ENCODE assay signal across 12 cellular contexts in genomic region chr14:21044106-21044618, GRCh38. TPM values are rescaled to one million over a fixed set of nuclear protein-coding genes. Genes with fewer than 3 reads are reported as not detected.
DNase-seq lines count a peak whose midpoint lies in the region; ATAC-seq, FAIRE-seq and TF ChIP-seq lines count a peak whose summit lies in the region.
"Had no signal": no experiment of that assay in that cellular context is flagged by ENCODE, and none has a peak within 500 bp of the region (broad histone marks: within the 10 kb centered on the region; RNA-seq: fewer than 3 reads in every experiment).

No MANE protein-coding gene starts in this region.

- ATAC-seq in K562: peak; percentile 47
- ATAC-seq in mucosa of descending colon: peak; percentile 72
- no peak for ATAC-seq in HG02938 (IDR thresholded peaks at IDR 0.05; ENCODE audit: unreplicated experiment)

- WGBS in K562 (ENCODE audit: insufficient coverage, low coverage, missing lambda C conversion rate): 4% methylated on average over 4 of the region's 5 CpGs

- in situ Hi-C loops in K562 (cut with MboI): no loop called here

- intact Hi-C loops in K562 (cut with micrococcal nuclease) (loop anchor here (5.0 kb wide), 1 partner anchor 187 kb away; no protein-coding TSS in a partner anchor), mucosa of descending colon (cut with DNase I, micrococcal nuclease) (no loop called here)

- CTCF ChIA-PET in K562 (lab: Yijun Ruan, JAX; ENCODE audit: low intra/inter-chr PET ratio): interaction anchor here (0.9 kb wide), 1 partner anchor 29 kb away, joined by 3 read pairs; no protein-coding TSS in a partner anchor

- DNase-seq in CMK (ENCODE audit: low read depth) (peak; percentile 67), NB4 (ENCODE audit: low read depth) (peak; percentile 80), K562 (ENCODE audit: extremely low read depth in 1 of 4, low spot score in 3 of 4) (peak in 2 of 4 experiments; percentile 47 to 57), mucosa of descending colon (peak in 2 of 3 donors; percentile 50 to 51), NCI-H226 (no peak), NCI-H446 (lab: John Stamatoyannopoulos, UW) (no peak), medulla oblongata (ENCODE audit: extremely low spot score) (no peak)
- DNase-seq: activated CD4-positive, alpha-beta memory T cell treated with anti-CD3 and anti-CD28 coated beads, Interleukin-2, amount 10 ng/mL, durations not matched to agents 7 days and 5 days; COR-L47 had no signal

- no peaks in the 10 kb centered on the region for H3K9me1 ChIP-seq in K562 (ENCODE audit: control insufficient read depth, insufficient read depth, low read length)

- no peak for TF ChIP-seq CTCF in NB4 (IDR thresholded peaks at IDR 0.05; ENCODE audit: low read depth, low read length)
- no peak for TF ChIP-seq CTCF in K562 (IDR thresholded peaks at IDR 0.05 in 2 of 3, conservative IDR thresholded peaks at IDR 0.05 in 1 of 3; ENCODE audit: insufficient read depth in 2 of 3, low read depth in 1 of 3, low read length in 3 of 3)
- no peak for TF ChIP-seq CTCF in mucosa of descending colon (IDR thresholded peaks at IDR 0.05)

- H4K20me1 ChIP-seq in K562 (replicated peaks; ENCODE audit: control insufficient read depth, insufficient read depth, low read length): no peaks in the 10 kb centered on the region

- FAIRE-seq in K562 (lab: Jason Lieb, UNC): peak; percentile 55

- H3K4me3 ChIP-seq in NB4 (ENCODE audit: low read depth, low read length): no peak overlapping the region
- no peak overlapping the region for H3K4me3 ChIP-seq in K562
- H3K4me3 ChIP-seq in mucosa of descending colon: no peak overlapping the region

- BruUV-seq in K562 (replicated peaks; lab: Mats Ljungman, UMichigan): no TSS peak

- H3K36me3 ChIP-seq in K562 (ENCODE audit: control insufficient read depth, insufficient read depth, low read length): no peaks in the 10 kb centered on the region
- H3K36me3 ChIP-seq in mucosa of descending colon (ENCODE audit: low read depth): no peaks in the 10 kb centered on the region

- TF ChIP-seq POLR2A in NB4 (IDR thresholded peaks at IDR 0.05; ENCODE audit: extremely low read depth, insufficient read length) (no peak), K562 (conservative IDR thresholded peaks at IDR 0.05) (no peak)

- H3K9ac ChIP-seq in K562 (ENCODE audit: insufficient read depth in 1 of 2, low read depth in 2 of 2, low read length in 2 of 2): peak overlapping the region; percentile 22 to 31; a peak in 1 of 4 replicates

- TF ChIP-seq EP300 in K562 (IDR thresholded peaks at IDR 0.05; ENCODE audit: low read length): peak; percentile 52

- H2AFZ ChIP-seq in K562 (ENCODE audit: low read depth, low read length): peak overlapping the region; percentile 86

- peak overlapping the region; percentile 38; the same call in 1 of the 3 replicates for H3K27ac ChIP-seq in K562 (ENCODE audit: extremely low read depth, low read depth, low read length)

- peak overlapping the region; percentile 53 for H3K4me2 ChIP-seq in K562 (ENCODE audit: insufficient read depth, low read length)

- H3K4me1 ChIP-seq in K562 (replicated peaks in 1 of 2; ENCODE audit: control insufficient read depth in 2 of 2, insufficient read depth in 2 of 2, low read length in 2 of 2) (peaks cover 5 to 18% of the 10 kb centered on the region in 2 experiments; a peak in 4 of 5 replicates), mucosa of descending colon (ENCODE audit: low read depth) (peaks cover 23% of the 10 kb centered on the region)

- no peak for TF ChIP-seq RAD21 in K562 (CRISPR knock-in tag; conservative IDR thresholded peaks at IDR 0.05 in 1 of 2, IDR thresholded peaks at IDR 0.05 in 1 of 2)

- no peaks in the 10 kb centered on the region for H3K79me2 ChIP-seq in K562 (ENCODE audit: control insufficient read depth, insufficient read depth, low read length)

- H3K9me3 ChIP-seq in K562 (replicated peaks; ENCODE audit: control insufficient read depth, insufficient read depth, low read depth, low read length) (no peaks in the 10 kb centered on the region), mucosa of descending colon (no peaks in the 10 kb centered on the region)

- POLR2A ChIA-PET in K562 (lab: Yijun Ruan, JAX): interaction anchor here (0.9 kb wide), 1 partner anchor 16 kb away, joined by 3 read pairs; no protein-coding TSS in a partner anchor

- no peaks in the 10 kb centered on the region for H3K27me3 ChIP-seq in K562 (ENCODE audit: control insufficient read depth in 2 of 2, insufficient read depth in 2 of 2, low read length in 2 of 2)

RNA-seq across cellular contexts. Expression of gene RNASE7, which starts 2.0 kb away (rescaled TPM):
- total RNA-seq in K562 (2011; cell fraction: chromatin; rRNA removed; ENCODE audit: low replicate concordance): not detected in 2 replicates
- not detected in 2 replicates for total RNA-seq in K562 (2011; cell fraction: nucleolus; rRNA removed)
- total RNA-seq in K562 (2011; cell fraction: nucleoplasm; rRNA removed): not detected in 2 replicates
- total RNA-seq in K562 (2014; rRNA removed): not detected in 2 replicates
- not detected in 2 replicates for total RNA-seq in K562 (2014; rRNA removed; fragmentation: Illumina TruSeq; extraction: Trizol)
- total RNA-seq in K562 (2015; rRNA removed; fragmentation: Illumina TruSeq; extraction: Trizol): not detected in 2 replicates
- total RNA-seq in K562 (2021): not detected in 2 replicates
- polyA plus RNA-seq in K562 (2011; rRNA removed): not detected in 2 replicates
- not detected in 2 replicates for polyA plus RNA-seq in K562 (2011; cell fraction: cytosol; rRNA removed)
- polyA plus RNA-seq in K562 (2011; cell fraction: nucleus; rRNA removed): not detected in 2 replicates
- polyA plus RNA-seq in K562 (2012): not detected in 2 replicates
- polyA plus RNA-seq in K562 (2014; fragmentation: Illumina TruSeq; extraction: Trizol): not detected in 2 replicates
- not detected for polyA plus RNA-seq in K562 (2014; fragmentation: Nextera tagmentation; extraction: Ambion mirVana)
- not detected in 2 replicates for polyA plus RNA-seq in K562 (2014; rRNA removed)
- polyA minus RNA-seq in K562 (2011; rRNA and poly(A)+ RNA removed): not detected in 2 replicates
- polyA minus RNA-seq in K562 (2011; cell fraction: cytosol; rRNA and poly(A)+ RNA removed): not detected in 2 replicates
- not detected in 2 replicates for polyA minus RNA-seq in K562 (2011; cell fraction: nucleus; rRNA and poly(A)+ RNA removed)
- under 1 TPM in 2 of 3 donors, not detected in 1; 0.19 to 0.32 TPM for total RNA-seq in mucosa of descending colon
- total RNA-seq: activated CD4-positive, alpha-beta memory T cell treated with anti-CD3 and anti-CD28 coated beads, Interleukin-2, amount 10 ng/mL, durations not matched to agents 7 days and 5 days; SK-MEL-5 had no signal

RNA-seq across cellular contexts. Expression of gene RNASE13, which starts 9.6 kb away (rescaled TPM):
- not detected in 2 replicates for total RNA-seq in K562 (2011; cell fraction: chromatin; rRNA removed; ENCODE audit: low replicate concordance)
- total RNA-seq in K562 (2011; cell fraction: nucleolus; rRNA removed): not detected in 2 replicates
- total RNA-seq in K562 (2011; cell fraction: nucleoplasm; rRNA removed): not detected in 2 replicates
- total RNA-seq in K562 (2014; rRNA removed) (not detected in 2 replicates), K562 (2014; rRNA removed; fragmentation: Illumina TruSeq; extraction: Trizol) (not detected in 2 replicates), K562 (2015; rRNA removed; fragmentation: Illumina TruSeq; extraction: Trizol) (not detected in 2 replicates), K562 (2021) (not detected in 2 replicates), mucosa of descending colon (not detected)
- polyA plus RNA-seq in K562 (2011; rRNA removed) (not detected in 2 replicates), K562 (2014; fragmentation: Illumina TruSeq; extraction: Trizol) (not detected in 2 replicates), K562 (2014; fragmentation: Nextera tagmentation; extraction: Ambion mirVana) (not detected), K562 (2014; rRNA removed) (not detected in 2 replicates)
- not detected in 2 replicates for polyA plus RNA-seq in K562 (2011; cell fraction: cytosol; rRNA removed)
- not detected in 2 replicates for polyA plus RNA-seq in K562 (2011; cell fraction: nucleus; rRNA removed)
- not detected in 2 replicates for polyA plus RNA-seq in K562 (2012)
- polyA minus RNA-seq in K562 (2011; rRNA and poly(A)+ RNA removed): not detected in 2 replicates
- not detected in 2 replicates for polyA minus RNA-seq in K562 (2011; cell fraction: cytosol; rRNA and poly(A)+ RNA removed)
- not detected in 2 replicates for polyA minus RNA-seq in K562 (2011; cell fraction: nucleus; rRNA and poly(A)+ RNA removed)
- total RNA-seq: activated CD4-positive, alpha-beta memory T cell treated with anti-CD3 and anti-CD28 coated beads, Interleukin-2, amount 10 ng/mL, durations not matched to agents 7 days and 5 days; SK-MEL-5 had no signal
- polyA plus RNA-seq: adipose tissue had no signal

RNA-seq across cellular contexts. Expression of gene RNASE8, which starts 13.5 kb away (rescaled TPM):
- not detected in 2 replicates for total RNA-seq in K562 (2011; cell fraction: chromatin; rRNA removed; ENCODE audit: low replicate concordance)
- not detected in 2 replicates for total RNA-seq in K562 (2011; cell fraction: nucleolus; rRNA removed)
- total RNA-seq in K562 (2011; cell fraction: nucleoplasm; rRNA removed): not detected in 2 replicates
- not detected in 2 replicates for total RNA-seq in K562 (2014; rRNA removed)
- total RNA-seq in K562 (2014; rRNA removed; fragmentation: Illumina TruSeq; extraction: Trizol): not detected in 2 replicates
- total RNA-seq in K562 (2015; rRNA removed; fragmentation: Illumina TruSeq; extraction: Trizol): not detected in 2 replicates
- not detected in 2 replicates for total RNA-seq in K562 (2021)
- not detected in 2 replicates for polyA plus RNA-seq in K562 (2011; rRNA removed)
- not detected in 2 replicates for polyA plus RNA-seq in K562 (2011; cell fraction: cytosol; rRNA removed)
- polyA plus RNA-seq in K562 (2011; cell fraction: nucleus; rRNA removed): not detected in 2 replicates
- polyA plus RNA-seq in K562 (2012): not detected in 2 replicates
- not detected in 2 replicates for polyA plus RNA-seq in K562 (2014; fragmentation: Illumina TruSeq; extraction: Trizol)
- not detected for polyA plus RNA-seq in K562 (2014; fragmentation: Nextera tagmentation; extraction: Ambion mirVana)
- not detected in 2 replicates for polyA plus RNA-seq in K562 (2014; rRNA removed)
- not detected in 2 replicates for polyA minus RNA-seq in K562 (2011; rRNA and poly(A)+ RNA removed)
- polyA minus RNA-seq in K562 (2011; cell fraction: cytosol; rRNA and poly(A)+ RNA removed): not detected in 2 replicates
- not detected in 2 replicates for polyA minus RNA-seq in K562 (2011; cell fraction: nucleus; rRNA and poly(A)+ RNA removed)
- total RNA-seq in mucosa of descending colon: not detected
- total RNA-seq: activated CD4-positive, alpha-beta memory T cell treated with anti-CD3 and anti-CD28 coated beads, Interleukin-2, amount 10 ng/mL, durations not matched to agents 7 days and 5 days; SK-MEL-5 had no signal
- polyA plus RNA-seq: adipose tissue had no signal

RNA-seq across cellular contexts. Expression of gene TPPP2, which starts 14.1 kb away (rescaled TPM):
- total RNA-seq in K562 (2011; cell fraction: chromatin; rRNA removed; ENCODE audit: low replicate concordance): 0.19 TPM in 1 of 2 replicates, not detected in the other
- not detected in 2 replicates for total RNA-seq in K562 (2011; cell fraction: nucleolus; rRNA removed)
- total RNA-seq in K562 (2011; cell fraction: nucleoplasm; rRNA removed): not detected in 2 replicates
- total RNA-seq in K562 (2014; rRNA removed) (0.18 and 0.24 TPM in 2 replicates), K562 (2014; rRNA removed; fragmentation: Illumina TruSeq; extraction: Trizol) (not detected in 2 replicates), K562 (2015; rRNA removed; fragmentation: Illumina TruSeq; extraction: Trizol) (not detected in 2 replicates), K562 (2021) (not detected in 2 replicates), mucosa of descending colon (1 to 10 TPM in 1 of 3 donors, under 1 TPM in 1, not detected in 1; 0.58 to 2.3 TPM)
- polyA plus RNA-seq in K562 (2011; rRNA removed) (not detected in 2 replicates), K562 (2014; fragmentation: Illumina TruSeq; extraction: Trizol) (not detected in 2 replicates), K562 (2014; fragmentation: Nextera tagmentation; extraction: Ambion mirVana) (not detected), K562 (2014; rRNA removed) (not detected in 2 replicates)
- not detected in 2 replicates for polyA plus RNA-seq in K562 (2011; cell fraction: cytosol; rRNA removed)
- polyA plus RNA-seq in K562 (2011; cell fraction: nucleus; rRNA removed): 0.33 TPM in 1 of 2 replicates, not detected in the other
- polyA plus RNA-seq in K562 (2012): not detected in 2 replicates
- polyA minus RNA-seq in K562 (2011; rRNA and poly(A)+ RNA removed): not detected in 2 replicates
- not detected in 2 replicates for polyA minus RNA-seq in K562 (2011; cell fraction: cytosol; rRNA and poly(A)+ RNA removed)
- not detected in 2 replicates for polyA minus RNA-seq in K562 (2011; cell fraction: nucleus; rRNA and poly(A)+ RNA removed)
- total RNA-seq: activated CD4-positive, alpha-beta memory T cell treated with anti-CD3 and anti-CD28 coated beads, Interleukin-2, amount 10 ng/mL, durations not matched to agents 7 days and 5 days; SK-MEL-5 had no signal
- polyA plus RNA-seq: adipose tissue had no signal

RNA-seq across cellular contexts. Expression of gene NDRG2, which starts 19.3 kb away (rescaled TPM):
- total RNA-seq in K562 (2011; cell fraction: chromatin; rRNA removed; ENCODE audit: low replicate concordance): 236 and 348 TPM in 2 replicates
- 137 and 162 TPM in 2 replicates for total RNA-seq in K562 (2011; cell fraction: nucleolus; rRNA removed)
- 212 and 255 TPM in 2 replicates for total RNA-seq in K562 (2011; cell fraction: nucleoplasm; rRNA removed)
- total RNA-seq in K562 (2014; rRNA removed): 44.5 and 62.1 TPM in 2 replicates
- 24.9 and 28.2 TPM in 2 replicates for total RNA-seq in K562 (2014; rRNA removed; fragmentation: Illumina TruSeq; extraction: Trizol)
- 27.5 and 28.5 TPM in 2 replicates for total RNA-seq in K562 (2015; rRNA removed; fragmentation: Illumina TruSeq; extraction: Trizol)
- 37.4 and 41.0 TPM in 2 replicates for total RNA-seq in K562 (2021)
- 66.3 and 105 TPM in 2 replicates for polyA plus RNA-seq in K562 (2011; rRNA removed)
- 81.1 and 138 TPM in 2 replicates for polyA plus RNA-seq in K562 (2011; cell fraction: cytosol; rRNA removed)
- 200 and 241 TPM in 2 replicates for polyA plus RNA-seq in K562 (2011; cell fraction: nucleus; rRNA removed)
- 41.0 and 60.2 TPM in 2 replicates for polyA plus RNA-seq in K562 (2012)
- polyA plus RNA-seq in K562 (2014; fragmentation: Illumina TruSeq; extraction: Trizol): 81.2 and 81.3 TPM in 2 replicates
- polyA plus RNA-seq in K562 (2014; fragmentation: Nextera tagmentation; extraction: Ambion mirVana): 10 to 100 TPM; 10.1 to 22.9 TPM
- 59.3 and 67.3 TPM in 2 replicates for polyA plus RNA-seq in K562 (2014; rRNA removed)
- polyA minus RNA-seq in K562 (2011; rRNA and poly(A)+ RNA removed): 42.2 and 67.9 TPM in 2 replicates
- 15.7 and 39.4 TPM in 2 replicates for polyA minus RNA-seq in K562 (2011; cell fraction: cytosol; rRNA and poly(A)+ RNA removed)
- polyA minus RNA-seq in K562 (2011; cell fraction: nucleus; rRNA and poly(A)+ RNA removed): 54.4 and 64.0 TPM in 2 replicates
- 100 to 1,000 TPM; 156 to 212 (median 188) TPM for total RNA-seq in mucosa of descending colon

Comparison
In these comparisons a context has a peak if more than half of its experiments do, and no peak if none do; other contexts are left out.
1. DNase-seq: peak in CMK (single experiment), NB4 (single experiment) and mucosa of descending colon (2 of 3); none in NCI-H226 (single experiment), NCI-H446 (0 of 2) and medulla oblongata (single experiment).